ENCODE assay signal across 8 cellular contexts in the genomic region with DNA sequence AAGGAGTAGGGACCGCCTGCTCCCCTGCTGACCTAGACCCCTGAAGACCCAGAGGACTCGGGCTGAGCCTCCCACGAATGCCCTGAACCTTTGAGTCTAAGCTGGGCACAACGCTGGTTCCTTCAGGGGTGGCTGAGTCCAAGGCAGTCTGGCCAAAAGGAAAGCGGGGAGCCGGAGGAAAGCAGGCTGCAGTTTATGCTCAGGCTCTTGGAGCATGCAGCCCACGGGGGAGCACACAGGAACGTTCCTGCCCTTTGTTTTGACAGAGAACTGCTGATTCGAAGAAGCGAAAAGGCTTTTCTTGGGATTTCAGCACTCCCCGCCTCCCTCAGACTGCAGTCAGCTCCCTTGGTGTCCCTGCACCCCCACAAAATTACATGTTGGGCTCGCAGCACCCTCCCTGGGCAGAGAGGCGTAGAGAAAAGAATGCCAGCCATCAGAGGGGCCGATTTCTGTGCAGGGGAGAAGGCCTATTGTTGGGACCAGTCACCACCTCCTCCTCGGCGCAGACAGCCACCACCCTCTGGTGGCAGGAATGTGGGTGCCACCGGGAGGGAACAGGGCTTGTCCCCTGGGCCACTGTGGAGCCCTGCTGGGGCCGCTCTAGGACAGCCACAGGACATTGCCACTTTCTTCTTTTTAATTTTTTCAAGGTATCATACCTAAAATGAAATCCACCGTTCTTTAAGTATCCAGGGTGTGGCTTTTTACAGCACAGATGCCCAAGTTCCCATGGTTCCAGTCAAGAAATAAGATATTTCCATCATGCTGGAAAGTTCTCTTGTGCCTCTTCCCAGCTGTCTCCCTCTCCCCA.
A peak's percentile ranks its signal among the peaks of the same experiment; 100 is the strongest.
DNase-seq lines count a peak whose midpoint lies in the region; ATAC-seq, FAIRE-seq and TF ChIP-seq lines count a peak whose summit lies in the region.

No MANE protein-coding gene starts in this region.

- WGBS in mesodermal cell (ENCODE audit: insufficient coverage in 2 of 2), 2 experiments, result 53 to 57% methylated on average over 18 of the region's 19 CpGs

- FAIRE-seq in GM19239 (lab: Jason Lieb, UNC), result no peak

- CTCF ChIA-PET in AG04450 (lab: Charles Lee), result interaction anchor here (0.6 to 5.2 kb wide), 12 partner anchors 8 to 155 kb away, joined by 3 to 38 read pairs (median 4); no protein-coding TSS in a partner anchor

- H3K27me3 ChIP-seq in AG04450 (ENCODE audit: control insufficient read depth, insufficient read depth, low read length), result no peaks in the 10 kb centered on the region

- no peak for DNase-seq in AG04450 (ENCODE audit: low read depth, low spot score)
- peak; percentile 75 for DNase-seq in GM19239 (ENCODE audit: insufficient read length, low spot score)
- DNase-seq in NCI-H524 treated with DMSO at 0.1 percent for 48 hours (lab: John Stamatoyannopoulos, UW), result peak; percentile 13
- DNase-seq in activated CD4-positive, alpha-beta T cell treated with anti-CD3 and anti-CD28 coated beads, Interleukin-2, amount 50 U/mL, for 48 hours, result peak; percentile 40 to 53
- peak; percentile 97 for DNase-seq in epidermal melanocyte (ENCODE audit: insufficient read length, low spot score)
- DNase-seq in stimulated activated CD8-positive, alpha-beta memory T cell treated with anti-CD3 and anti-CD28 coated beads, Interleukin-7, amount 100 ng/mL, for 24 hours (ENCODE audit: low read depth), result peak; percentile 3

- H3K36me3 ChIP-seq in mesodermal cell (ENCODE audit: control insufficient read depth, insufficient read depth, low read length), result peaks cover 78% of the 10 kb centered on the region

- H3K27ac ChIP-seq in AG04450 (ENCODE audit: low read depth, low read length) (peak overlapping the region; percentile 47), mesodermal cell (ENCODE audit: low read depth, low read length, severe bottlenecking) (peak overlapping the region; percentile 80)

- peak; percentile 97 for TF ChIP-seq CTCF in AG04450 (IDR thresholded peaks at IDR 0.05; ENCODE audit: low read depth, low read length)

- H3K4me3 ChIP-seq in AG04450 (ENCODE audit: low read depth, low read length) (no peak overlapping the region), mesodermal cell (ENCODE audit: extremely low read depth, insufficient read depth, low read length, poor library complexity, severe bottlenecking) (no peak overlapping the region)

- POLR2A ChIA-PET in AG04450 (lab: Yijun Ruan, JAX), result interaction anchor here (1.6 kb wide), 1 partner anchor 16 kb away, joined by 4 read pairs; no protein-coding TSS in a partner anchor

- H3K9me3 ChIP-seq in AG04450 (ENCODE audit: control insufficient read depth, insufficient read depth, low read length) (no peaks in the 10 kb centered on the region), mesodermal cell (ENCODE audit: control insufficient read depth, low read length) (no peaks in the 10 kb centered on the region)

- peaks cover 90% of the 10 kb centered on the region for H3K4me1 ChIP-seq in mesodermal cell (ENCODE audit: control insufficient read depth, insufficient read depth, low read length, poor library complexity, severe bottlenecking)

- ATAC-seq in GM19397 (IDR thresholded peaks at IDR 0.05; ENCODE audit: unreplicated experiment), result no peak
